Comparison of ENCODE assay signal across 8 cellular contexts in the genomic region with DNA sequence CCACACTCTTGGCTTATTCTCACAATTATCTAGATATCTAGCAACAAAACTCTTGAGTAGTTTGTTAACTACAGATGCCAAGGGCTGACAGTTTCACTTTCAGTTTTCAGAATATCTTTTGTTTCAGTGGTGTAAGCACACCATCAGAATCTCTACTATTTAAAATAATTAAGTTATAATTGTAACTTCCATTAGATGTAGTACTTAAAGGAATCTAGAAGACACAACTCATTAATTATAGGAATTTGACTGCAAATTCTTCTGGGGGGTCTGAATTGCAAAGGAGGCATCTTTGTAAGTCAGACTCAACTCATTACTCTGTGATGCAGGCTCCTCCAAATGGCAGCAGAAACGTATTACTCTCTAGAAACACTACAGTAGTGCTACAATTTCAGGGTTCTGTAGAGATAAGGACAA. TPM values are rescaled to one million over a fixed set of nuclear protein-coding genes. Genes with fewer than 3 reads are reported as not detected.
DNase-seq lines count a peak whose midpoint lies in the region; ATAC-seq, FAIRE-seq and TF ChIP-seq lines count a peak whose summit lies in the region.

No MANE protein-coding gene starts in this region.

- no peaks in the 10 kb centered on the region for H3K79me2 ChIP-seq in K562 (ENCODE audit: control insufficient read depth, insufficient read depth, low read length)
- H3K79me2 ChIP-seq in keratinocyte (ENCODE audit: control insufficient read depth, insufficient read depth, low read length), result no peaks in the 10 kb centered on the region

- POLR2A ChIA-PET in K562 (lab: Yijun Ruan, JAX), result no interaction called here

- H3K4me2 ChIP-seq in K562 (ENCODE audit: insufficient read depth, low read length) (no peak overlapping the region), keratinocyte (ENCODE audit: control insufficient read depth, extremely low read depth, insufficient read depth, low read depth, low read length) (peak overlapping the region; percentile 85)

- TF ChIP-seq RAD21 in K562 (CRISPR knock-in tag; conservative IDR thresholded peaks at IDR 0.05 in 1 of 2, IDR thresholded peaks at IDR 0.05 in 1 of 2), result peak; percentile 33 to 41; a peak in 3 of 4 replicates

- CTCF ChIA-PET in K562 (lab: Yijun Ruan, JAX; ENCODE audit: low intra/inter-chr PET ratio), result interaction anchor here (0.6 kb wide), 1 partner anchor 153 kb away, joined by 3 read pairs; no protein-coding TSS in a partner anchor

- in situ Hi-C loops in K562 (cut with MboI), result no loop called here

- H3K4me1 ChIP-seq in K562 (replicated peaks in 1 of 2; ENCODE audit: control insufficient read depth in 2 of 2, insufficient read depth in 2 of 2, low read length in 2 of 2), result peaks cover 0 to 10% of the 10 kb centered on the region in 2 experiments; a peak in 4 of 5 replicates
- H3K4me1 ChIP-seq in keratinocyte (ENCODE audit: control insufficient read depth, extremely low read depth, insufficient read depth, low read length), result peaks cover 40% of the 10 kb centered on the region

- H2AFZ ChIP-seq in K562 (ENCODE audit: low read depth, low read length), result no peak overlapping the region
- H2AFZ ChIP-seq in keratinocyte (ENCODE audit: control insufficient read depth, low read length), result peak overlapping the region; percentile 86

- H3K27me3 ChIP-seq in K562 (ENCODE audit: control insufficient read depth in 2 of 2, insufficient read depth in 2 of 2, low read length in 2 of 2) (no peaks in the 10 kb centered on the region; a peak in 1 of 5 replicates), keratinocyte (ENCODE audit: control insufficient read depth, extremely low read depth, insufficient read depth, low read length) (no peaks in the 10 kb centered on the region)

- FAIRE-seq in K562 (lab: Jason Lieb, UNC), result no peak
- FAIRE-seq in keratinocyte (lab: Jason Lieb, UNC), result no peak

- WGBS in K562 (ENCODE audit: insufficient coverage, low coverage, missing lambda C conversion rate), result 0% methylated on average over 1 of the region's 1 CpG

- no peak overlapping the region for H3K9ac ChIP-seq in K562 (ENCODE audit: insufficient read depth in 1 of 2, low read depth in 2 of 2, low read length in 2 of 2)
- peak overlapping the region; percentile 48 for H3K9ac ChIP-seq in keratinocyte (ENCODE audit: control insufficient read depth, extremely low read depth, insufficient read depth, low read length)

- H3K9me3 ChIP-seq in K562 (replicated peaks; ENCODE audit: control insufficient read depth, insufficient read depth, low read depth, low read length), result no peaks in the 10 kb centered on the region
- no peaks in the 10 kb centered on the region for H3K9me3 ChIP-seq in keratinocyte (ENCODE audit: control insufficient read depth, low read depth, low read length)

- TF ChIP-seq POLR2A in K562 (conservative IDR thresholded peaks at IDR 0.05), result no peak

- H3K27ac ChIP-seq in K562 (ENCODE audit: extremely low read depth, low read depth, low read length) (no peak overlapping the region), keratinocyte (ENCODE audit: control insufficient read depth, insufficient read depth, low read length) (peak overlapping the region; percentile 19)

- intact Hi-C loops in K562 (cut with micrococcal nuclease), result loop anchor here (10.0 kb wide), 1 partner anchor 228 kb away; no protein-coding TSS in a partner anchor

- no peak for TF ChIP-seq EP300 in K562 (IDR thresholded peaks at IDR 0.05; ENCODE audit: low read length)

- H3K4me3 ChIP-seq in K562, result no peak overlapping the region
- peak overlapping the region in 2 of 3 experiments; percentile 53 to 59 for H3K4me3 ChIP-seq in keratinocyte (ENCODE audit: control insufficient read depth in 2 of 3, extremely low read depth in 1 of 3, insufficient read depth in 2 of 3, low read depth in 1 of 3, low read length in 3 of 3)

- no TSS peak for BruUV-seq in K562 (replicated peaks; lab: Mats Ljungman, UMichigan)

- peak; percentile 11 for DNase-seq in NCI-H2196 (lab: John Stamatoyannopoulos, UW; ENCODE audit: unreplicated experiment)
- DNase-seq in NCI-H2196 treated with DMSO at 0.1 percent for 48 hours (lab: John Stamatoyannopoulos, UW; ENCODE audit: unreplicated experiment), result no peak
- DNase-seq in NCI-H460 (ENCODE audit: extremely low read depth, low read depth), result peak; percentile 40
- DNase-seq in K562 (ENCODE audit: extremely low read depth in 1 of 4, low spot score in 3 of 4), result no peak
- DNase-seq in keratinocyte (ENCODE audit: low read depth, low spot score), result no peak
- DNase-seq in stromal cell of bone marrow (ENCODE audit: low read depth), result peak; percentile 41
- DNase-seq in NCI-H2081 treated with DMSO at 0.1 percent for 48 hours (lab: John Stamatoyannopoulos, UW), result no peak

- ATAC-seq in GM21723 (IDR thresholded peaks at IDR 0.05; ENCODE audit: unreplicated experiment) (peak; percentile 71), K562 (0 out of 3 replicates have a peak, but pooled peaks have one; percentile 40)

- no peaks in the 10 kb centered on the region for H3K36me3 ChIP-seq in K562 (ENCODE audit: control insufficient read depth, insufficient read depth, low read length)
- no peaks in the 10 kb centered on the region for H3K36me3 ChIP-seq in keratinocyte (ENCODE audit: control insufficient read depth in 2 of 2, extremely low read depth in 1 of 2, insufficient read depth in 2 of 2, low read length in 2 of 2)

- dilution Hi-C loops in keratinocyte (cut with MboI; ENCODE audit: extremely low pct_ligation_motif_present, low sequenced_read_pairs), result no loop called here

- H3K9me1 ChIP-seq in K562 (ENCODE audit: control insufficient read depth, insufficient read depth, low read length), result no peaks in the 10 kb centered on the region
- no peaks in the 10 kb centered on the region for H3K9me1 ChIP-seq in keratinocyte (ENCODE audit: control insufficient read depth, extremely low read depth, insufficient read depth, low read length)

- H4K20me1 ChIP-seq in K562 (replicated peaks; ENCODE audit: control insufficient read depth, insufficient read depth, low read length) (peaks cover 4% of the 10 kb centered on the region; the same call in 1 of the 2 replicates), keratinocyte (ENCODE audit: control insufficient read depth, extremely low read depth, insufficient read depth, low read length) (no peaks in the 10 kb centered on the region)

- TF ChIP-seq CTCF in K562 (IDR thresholded peaks at IDR 0.05 in 2 of 3, conservative IDR thresholded peaks at IDR 0.05 in 1 of 3; ENCODE audit: insufficient read depth in 2 of 3, low read depth in 1 of 3, low read length in 3 of 3), result peak in 1 of 3 experiments; percentile 29; a peak in 2 of 6 replicates
- TF ChIP-seq CTCF in keratinocyte (optimal IDR thresholded peaks at IDR 0.05 in 1 of 3, IDR thresholded peaks at IDR 0.05 in 1 of 3, conservative IDR thresholded peaks at IDR 0.05 in 1 of 3; ENCODE audit: extremely low read depth in 1 of 3, insufficient read depth in 2 of 3, low read length in 3 of 3), result no peak

TF ChIP-seq in K562, 482 proteins besides CTCF, POLR2A, EP300 and RAD21 (continues in another document):
- TF ChIP-seq, protein P1, sequence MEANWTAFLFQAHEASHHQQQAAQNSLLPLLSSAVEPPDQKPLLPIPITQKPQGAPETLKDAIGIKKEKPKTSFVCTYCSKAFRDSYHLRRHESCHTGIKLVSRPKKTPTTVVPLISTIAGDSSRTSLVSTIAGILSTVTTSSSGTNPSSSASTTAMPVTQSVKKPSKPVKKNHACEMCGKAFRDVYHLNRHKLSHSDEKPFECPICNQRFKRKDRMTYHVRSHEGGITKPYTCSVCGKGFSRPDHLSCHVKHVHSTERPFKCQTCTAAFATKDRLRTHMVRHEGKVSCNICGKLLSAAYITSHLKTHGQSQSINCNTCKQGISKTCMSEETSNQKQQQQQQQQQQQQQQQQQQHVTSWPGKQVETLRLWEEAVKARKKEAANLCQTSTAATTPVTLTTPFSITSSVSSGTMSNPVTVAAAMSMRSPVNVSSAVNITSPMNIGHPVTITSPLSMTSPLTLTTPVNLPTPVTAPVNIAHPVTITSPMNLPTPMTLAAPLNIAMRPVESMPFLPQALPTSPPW (CRISPR knock-in tag; IDR thresholded peaks at IDR 0.05), result no peak
- no peak for TF ChIP-seq ATF1 (CRISPR knock-in tag; IDR thresholded peaks at IDR 0.05)
- TF ChIP-seq ATF1 (tag; IDR thresholded peaks at IDR 0.05), result 0 out of 2 replicates have a peak, but pooled peaks have one; percentile 12
- no peak for TF ChIP-seq ZNF140 (CRISPR knock-in tag; IDR thresholded peaks at IDR 0.05)
- no peak for TF ChIP-seq BRD4 (IDR thresholded peaks at IDR 0.05)

RNA-seq across cellular contexts. Expression of a gene that starts 44.9 kb away (rescaled TPM):
- total RNA-seq in NCI-H460 (2014; rRNA removed; shearing (Covaris generic)), result 12.5 and 13.0 TPM in 2 replicates
- 20.8 and 35.4 TPM in 2 replicates for polyA plus RNA-seq in NCI-H460 (2014; cell fraction: nucleus; rRNA removed)
- total RNA-seq in K562 (2011; cell fraction: chromatin; rRNA removed; ENCODE audit: low replicate concordance), result 16.5 and 32.0 TPM in 2 replicates
- 7.8 and 10.3 TPM in 2 replicates for total RNA-seq in K562 (2011; cell fraction: nucleolus; rRNA removed)
- 13.6 and 16.8 TPM in 2 replicates for total RNA-seq in K562 (2011; cell fraction: nucleoplasm; rRNA removed)
- total RNA-seq in K562 (2014; rRNA removed) (7.2 and 8.8 TPM in 2 replicates), K562 (2014; rRNA removed; fragmentation: Illumina TruSeq; extraction: Trizol) (15.4 TPM in 2 replicates), K562 (2015; rRNA removed; fragmentation: Illumina TruSeq; extraction: Trizol) (12.0 and 12.9 TPM in 2 replicates), K562 (2021) (10.1 and 10.2 TPM in 2 replicates)
- polyA plus RNA-seq in K562 (2011; rRNA removed) (15.2 and 18.0 TPM in 2 replicates), K562 (2014; fragmentation: Illumina TruSeq; extraction: Trizol) (14.5 and 16.9 TPM in 2 replicates), K562 (2014; fragmentation: Nextera tagmentation; extraction: Ambion mirVana) (10 to 100 TPM in 1 of 2 experiments, 1 to 10 TPM in 1; 5.5 to 12.0 TPM), K562 (2014; rRNA removed) (12.0 and 12.4 TPM in 2 replicates), keratinocyte (7.5 to 12.3 TPM (median 10.3 TPM) in 3 replicates)
- polyA plus RNA-seq in K562 (2011; cell fraction: cytosol; rRNA removed), result 4.0 and 6.8 TPM in 2 replicates
- polyA plus RNA-seq in K562 (2011; cell fraction: nucleus; rRNA removed), result 18.2 and 21.1 TPM in 2 replicates
- 6.7 and 7.6 TPM in 2 replicates for polyA plus RNA-seq in K562 (2012)
- 16.7 and 22.3 TPM in 2 replicates for polyA minus RNA-seq in K562 (2011; rRNA and poly(A)+ RNA removed)
- polyA minus RNA-seq in K562 (2011; cell fraction: cytosol; rRNA and poly(A)+ RNA removed), result 5.5 and 6.8 TPM in 2 replicates
- polyA minus RNA-seq in K562 (2011; cell fraction: nucleus; rRNA and poly(A)+ RNA removed), result 10.5 and 18.7 TPM in 2 replicates
- 1.9 TPM for polyA plus RNA-seq in keratinocyte (2011; ENCODE audit: low read depth)
- 4.1 and 8.3 TPM in 2 replicates for polyA plus RNA-seq in keratinocyte (2011; cell fraction: cytosol; rRNA removed)
- polyA plus RNA-seq in keratinocyte (2011; cell fraction: nucleus; rRNA removed), result 23.1 and 26.9 TPM in 2 replicates
- polyA plus RNA-seq in keratinocyte (2012; ENCODE audit: low replicate concordance), result 5.5 TPM in 2 replicates
- polyA minus RNA-seq in keratinocyte, result 1.7 to 9.0 TPM (median 8.5 TPM) in 3 replicates
- 5.0 TPM for polyA minus RNA-seq in keratinocyte (2011; cell fraction: cytosol; rRNA and poly(A)+ RNA removed)
- 8.8 and 15.1 TPM in 2 replicates for polyA minus RNA-seq in keratinocyte (2011; cell fraction: nucleus; rRNA and poly(A)+ RNA removed)

Comparison
In these comparisons a context has a peak if more than half of its experiments do, and no peak if none do; other contexts are left out.
1. DNase-seq: peak in NCI-H2196 (single experiment), NCI-H460 (single experiment) and stromal cell of bone marrow (single experiment); none in NCI-H2196 treated with DMSO at 0.1 percent for 48 hours (single experiment), K562 (0 of 4), keratinocyte (single experiment) and NCI-H2081 treated with DMSO at 0.1 percent for 48 hours (single experiment).